Comparison of ENCODE assay signal across 8 cellular contexts in genomic region chr7:18496336-18496700, GRCh38. TPM values are rescaled to one million over a fixed set of nuclear protein-coding genes. Genes with fewer than 3 reads are reported as not detected.
DNase-seq lines count a peak whose midpoint lies in the region; ATAC-seq, FAIRE-seq and TF ChIP-seq lines count a peak whose summit lies in the region.

No MANE protein-coding gene starts in this region.

- TF ChIP-seq CTCF in BE2C (IDR thresholded peaks at IDR 0.05; ENCODE audit: low read depth, low read length) (no peak), GM12878 (IDR thresholded peaks at IDR 0.05 in 2 of 3, conservative IDR thresholded peaks at IDR 0.05 in 1 of 3; ENCODE audit: control insufficient read depth in 2 of 3, extremely low read depth in 1 of 3, insufficient read depth in 1 of 3, low read depth in 3 of 3, low read length in 3 of 3) (no peak)

- no peaks in the 10 kb centered on the region for H3K9me3 ChIP-seq in BE2C
- no peaks in the 10 kb centered on the region for H3K9me3 ChIP-seq in HAP-1
- H3K9me3 ChIP-seq in GM12878 (replicated peaks; ENCODE audit: control insufficient read depth, insufficient read depth, low read length) = no peaks in the 10 kb centered on the region
- no peaks in the 10 kb centered on the region for H3K9me3 ChIP-seq in naive thymus-derived CD4-positive, alpha-beta T cell (ENCODE audit: control insufficient read depth in 2 of 3, low read length in 3 of 3)

- H3K4me2 ChIP-seq in GM12878 (ENCODE audit: control insufficient read depth, insufficient read depth) = peak overlapping the region; percentile 96

- peak overlapping the region in 7 of 10 donors; percentile 7 to 64 (median 41) for H3K4me3 Mint-ChIP-seq in naive thymus-derived CD4-positive, alpha-beta T cell

- H3K4me1 ChIP-seq in BE2C (peaks cover 18% of the 10 kb centered on the region), HAP-1 (peaks cover 35% of the 10 kb centered on the region), GM12878 (ENCODE audit: control insufficient read depth, insufficient read depth, low read length) (peaks cover 14% of the 10 kb centered on the region; the same call in 1 of the 2 replicates)
- H3K4me1 ChIP-seq in naive thymus-derived CD4-positive, alpha-beta T cell (ENCODE audit: control insufficient read depth in 2 of 2, insufficient read depth in 2 of 2, low read length in 2 of 2) = peaks cover 0 to 4% of the 10 kb centered on the region in 2 donors

- peak overlapping the region; percentile 71 for H2AFZ ChIP-seq in GM12878 (ENCODE audit: control insufficient read depth, low read depth, low read length)

- TF ChIP-seq EP300 in GM12878 (IDR thresholded peaks at IDR 0.05; ENCODE audit: borderline replicate concordance in 1 of 2, control insufficient read depth in 1 of 2, low read depth in 2 of 2, low read length in 2 of 2) = no peak

- H3K27ac ChIP-seq in GM12878 (ENCODE audit: control insufficient read depth, insufficient read depth) = no peak overlapping the region; the same call in 1 of the 2 replicates
- H3K27ac ChIP-seq in naive thymus-derived CD4-positive, alpha-beta T cell (ENCODE audit: low read depth, low read length) = no peak overlapping the region

- intact Hi-C loops in GM12878 (cut with micrococcal nuclease; ENCODE audit: unreplicated experiment) = no loop called here
- intact Hi-C loops in naive thymus-derived CD4-positive, alpha-beta T cell (cut with micrococcal nuclease) = no loop called here

- no TSS peak for BruUV-seq in GM12878 (replicated peaks; lab: Mats Ljungman, UMichigan)

- no peaks in the 10 kb centered on the region for H3K36me3 Mint-ChIP-seq in naive thymus-derived CD4-positive, alpha-beta T cell

- ATAC-seq in GM12878 (peak; percentile 19), GM18502 (IDR thresholded peaks at IDR 0.05; ENCODE audit: poor library complexity, unreplicated experiment) (no peak)
- no peak for ATAC-seq in naive thymus-derived CD4-positive, alpha-beta T cell

- peaks cover 0 to 12% (median 9%) of the 10 kb centered on the region in 7 donors for H3K4me1 Mint-ChIP-seq in naive thymus-derived CD4-positive, alpha-beta T cell

- H3K36me3 ChIP-seq in BE2C (no peaks in the 10 kb centered on the region), HAP-1 (replicated peaks) (peaks cover 36% of the 10 kb centered on the region), GM12878 (ENCODE audit: control insufficient read depth in 2 of 2, insufficient read depth in 2 of 2, low read length in 1 of 2) (no peaks in the 10 kb centered on the region)
- no peaks in the 10 kb centered on the region for H3K36me3 ChIP-seq in naive thymus-derived CD4-positive, alpha-beta T cell (ENCODE audit: control insufficient read depth in 2 of 3, insufficient read depth in 3 of 3, low read length in 3 of 3)

- TF ChIP-seq RAD21 in GM12878 (IDR thresholded peaks at IDR 0.05; ENCODE audit: insufficient read depth, low read depth, low read length) = no peak

- no peaks in the 10 kb centered on the region for H4K20me1 ChIP-seq in GM12878 (ENCODE audit: control insufficient read depth, insufficient read depth)

- H3K27me3 ChIP-seq in BE2C = no peaks in the 10 kb centered on the region
- no peaks in the 10 kb centered on the region for H3K27me3 ChIP-seq in HAP-1 (ENCODE audit: low read depth)
- no peaks in the 10 kb centered on the region for H3K27me3 ChIP-seq in GM12878 (replicated peaks in 1 of 2; ENCODE audit: control insufficient read depth in 2 of 2, insufficient read depth in 2 of 2, low read length in 1 of 2)
- no peaks in the 10 kb centered on the region for H3K27me3 ChIP-seq in naive thymus-derived CD4-positive, alpha-beta T cell (ENCODE audit: control insufficient read depth in 2 of 2, insufficient read depth in 2 of 2, low read length in 2 of 2)

- RAD21 ChIA-PET in GM12878 (lab: Charles Lee; ENCODE audit: unreplicated experiment) = interaction anchor here (0.8 to 1.7 kb wide), 6 partner anchors 9 to 113 kb away, joined by 3 to 6 read pairs (median 3); no protein-coding TSS in a partner anchor

- no peaks in the 10 kb centered on the region for H3K79me2 ChIP-seq in GM12878 (ENCODE audit: control insufficient read depth, insufficient read depth, low read length)

- SMC1A ChIA-PET in GM12878 (lab: Charles Lee; ENCODE audit: uncharacterized antibody, unreplicated experiment) = interaction anchor here (0.6 to 3.2 kb wide), 13 partner anchors 8 to 1170 kb away, joined by 3 to 11 read pairs (median 5); no protein-coding TSS in a partner anchor

- H3K27me3 Mint-ChIP-seq in naive thymus-derived CD4-positive, alpha-beta T cell = peaks cover 0 to 7% (median 3%) of the 10 kb centered on the region in 5 donors

- no peak for FAIRE-seq in GM12878 (lab: Jason Lieb, UNC)

- in situ Hi-C loops in HAP-1 (cut with MboI; ENCODE audit: low sequenced_read_pairs) (loop anchor here (5.0 kb wide), 1 partner anchor 139 kb away; no protein-coding TSS in a partner anchor), GM12878 (cut with MboI) (no loop called here)

- peak overlapping the region; percentile 24 for H3K9ac ChIP-seq in GM12878 (ENCODE audit: control insufficient read depth, insufficient read depth, low read length)

- POLR2A ChIA-PET in GM12878 (lab: Charles Lee) = no interaction called here
- POLR2A ChIA-PET in naive thymus-derived CD4-positive, alpha-beta T cell (lab: Charles Lee) = no interaction called here

- no peak overlapping the region for H3K27ac Mint-ChIP-seq in naive thymus-derived CD4-positive, alpha-beta T cell

- peak overlapping the region; percentile 92 for H3K4me3 ChIP-seq in BE2C (ENCODE audit: low read depth, low read length)
- peak overlapping the region; percentile 53 for H3K4me3 ChIP-seq in HAP-1
- peak overlapping the region; percentile 67 for H3K4me3 ChIP-seq in GM12878
- no peak overlapping the region for H3K4me3 ChIP-seq in naive thymus-derived CD4-positive, alpha-beta T cell (ENCODE audit: low read length)

- DNase-seq in BE2C = no peak
- DNase-seq in HAP-1 (ENCODE audit: low spot score in 2 of 2) = no peak
- no peak for DNase-seq in GM12878 (ENCODE audit: low read depth, low spot score)
- DNase-seq in naive thymus-derived CD4-positive, alpha-beta T cell = no peak
- no peak for DNase-seq in mesenteric fat pad (ENCODE audit: low spot score)
- DNase-seq in NOMO-1 treated with dmso at 0.1 percent for 144 hours (lab: John Stamatoyannopoulos, UW; ENCODE audit: unreplicated experiment) = no peak
- DNase-seq in SW480 (ENCODE audit: low spot score) = no peak

- no peaks in the 10 kb centered on the region for H3K9me3 Mint-ChIP-seq in naive thymus-derived CD4-positive, alpha-beta T cell

- WGBS in GM12878 (ENCODE audit: insufficient coverage, insufficient replicate concordance, low lambda C conversion rate, missing lambda C conversion rate) = 0% methylated on average over 3 of the region's 3 CpGs

- CTCF ChIA-PET in GM12878 (lab: Yijun Ruan, JAX) = interaction anchor here (0.9 to 4.4 kb wide), 7 partner anchors 8 to 144 kb away, joined by 3 to 25 read pairs (median 9); no protein-coding TSS in a partner anchor
- CTCF ChIA-PET in naive thymus-derived CD4-positive, alpha-beta T cell (lab: Charles Lee) = interaction anchor here (0.7 kb wide), 1 partner anchor 159 kb away, joined by 4 read pairs; no protein-coding TSS in a partner anchor

- TF ChIP-seq POLR2A in GM12878 (IDR thresholded peaks at IDR 0.05; ENCODE audit: low read depth, low read length) = no peak

TF ChIP-seq in GM12878, 131 proteins besides CTCF, POLR2A, EP300 and RAD21 (continues in another document):
- no peak for TF ChIP-seq BCL11A (IDR thresholded peaks at IDR 0.05; ENCODE audit: low read depth, low read length)

RNA-seq across cellular contexts. Expression of gene HDAC9, which starts 0.8 kb away (rescaled TPM):
- polyA plus RNA-seq in BE2C (2012; ENCODE audit: insufficient read depth, insufficient read length, low read depth) = 20.5 TPM
- 2.3 and 2.9 TPM in 2 replicates for total RNA-seq in GM12878 (2013; cell fraction: nucleolus; rRNA removed)
- 0.90 and 2.9 TPM in 2 replicates for total RNA-seq in GM12878 (2014; rRNA removed)
- total RNA-seq in GM12878 (2014; rRNA removed; fragmentation: Illumina TruSeq; extraction: Trizol) = 1.3 and 1.7 TPM in 2 replicates
- 0.92 and 1.9 TPM in 2 replicates for total RNA-seq in GM12878 (2021)
- polyA plus RNA-seq in GM12878 (2011; ENCODE audit: low read depth) = 2.9 TPM
- 12.8 and 15.6 TPM in 2 replicates for polyA plus RNA-seq in GM12878 (2011; rRNA removed)
- 7.0 and 8.4 TPM in 2 replicates for polyA plus RNA-seq in GM12878 (2011; cell fraction: cytosol; rRNA removed)
- polyA plus RNA-seq in GM12878 (2011; cell fraction: nucleus; rRNA removed) = 11.0 and 11.6 TPM in 2 replicates
- polyA plus RNA-seq in GM12878 (2012) = 4.5 and 5.7 TPM in 2 replicates
- polyA plus RNA-seq in GM12878 (2014; fragmentation: Illumina TruSeq; extraction: Trizol) = 0.93 and 1.6 TPM in 2 replicates
- polyA plus RNA-seq in GM12878 (2014; fragmentation: Nextera tagmentation; extraction: Ambion mirVana) = under 1 TPM; 0.73 to 0.74 TPM
- polyA plus RNA-seq in GM12878 (2014; rRNA removed) = 0.72 and 1.0 TPM in 2 replicates
- 1 to 10 TPM in 1 of 2 experiments, under 1 TPM in 1; 0.88 to 1.3 TPM for polyA plus RNA-seq in GM12878 (2016; fragmentation: Nextera tagmentation; extraction: Ambion mirVana)
- 33.5 and 53.8 TPM in 2 replicates for polyA minus RNA-seq in GM12878 (2011; rRNA and poly(A)+ RNA removed)
- polyA minus RNA-seq in GM12878 (2011; cell fraction: cytosol; rRNA and poly(A)+ RNA removed) = 9.0 and 10.8 TPM in 2 replicates
- 46.3 and 61.4 TPM in 2 replicates for polyA minus RNA-seq in GM12878 (2011; cell fraction: nucleus; rRNA and poly(A)+ RNA removed)
- 10 to 100 TPM in 1 of 5 experiments, 1 to 10 TPM in 2, under 1 TPM in 2; 0.08 to 32.1 (median 1.5) TPM for total RNA-seq in naive thymus-derived CD4-positive, alpha-beta T cell
- polyA plus RNA-seq in naive thymus-derived CD4-positive, alpha-beta T cell = under 1 TPM; 0.10 to 0.28 TPM
- total RNA-seq in mesenteric fat pad = 21.7 TPM
